Comparison of ENCODE assay signal across 11 cellular contexts in the genomic region with DNA sequence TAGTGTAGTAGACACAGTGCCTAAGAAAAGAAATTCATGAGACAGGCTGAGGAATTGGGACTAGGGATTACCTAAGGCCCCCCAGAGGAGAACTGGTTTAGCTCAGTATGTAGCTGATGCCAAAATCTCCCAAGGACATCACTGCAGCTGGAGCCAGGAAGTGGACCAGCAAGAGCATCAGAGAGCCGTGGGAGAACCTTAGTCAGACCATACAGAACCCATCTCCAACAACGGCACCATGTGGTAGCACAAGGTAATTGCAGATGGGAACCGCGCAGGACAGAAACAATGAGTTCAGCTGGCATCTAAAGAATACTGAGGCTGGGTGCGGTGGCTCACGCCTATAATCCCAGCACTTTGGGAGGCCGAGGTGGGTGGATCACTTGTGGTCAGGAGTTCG.
DNase-seq lines count a peak whose midpoint lies in the region; ATAC-seq and TF ChIP-seq lines count a peak whose summit lies in the region.
"Had no signal": no experiment of that assay in that cellular context is flagged by ENCODE, and none has a peak within 500 bp of the region (broad histone marks: within the 10 kb centered on the region; RNA-seq: fewer than 3 reads in every experiment).

No MANE protein-coding gene starts in this region.

- H3K9ac ChIP-seq in OCI-LY1 (ENCODE audit: low read length) = no peak overlapping the region

- peak; percentile 52 for TF ChIP-seq CTCF in 22Rv1 (IDR thresholded peaks at IDR 0.05)
- TF ChIP-seq CTCF in GM12864 (IDR thresholded peaks at IDR 0.05; ENCODE audit: low read depth, low read length, missing control alignments) = peak; percentile 29
- TF ChIP-seq CTCF in OCI-LY1 (IDR thresholded peaks at IDR 0.05; ENCODE audit: low read length) = peak; percentile 33; the same call in 1 of the 2 replicates
- TF ChIP-seq CTCF in fibroblast of the aortic adventitia (IDR thresholded peaks at IDR 0.05; ENCODE audit: insufficient read depth, low read length) = peak; percentile 17

- ATAC-seq in GM18870 (IDR thresholded peaks at IDR 0.05; ENCODE audit: unreplicated experiment) (no peak), GM21515 (IDR thresholded peaks at IDR 0.05; ENCODE audit: unreplicated experiment) (no peak)

- no peaks in the 10 kb centered on the region for H3K4me1 ChIP-seq in OCI-LY1 (ENCODE audit: insufficient read depth, low read length, severe bottlenecking)
- H3K4me1 ChIP-seq in effector memory CD4-positive, alpha-beta T cell (ENCODE audit: control insufficient read depth, insufficient read depth, low read length, poor library complexity, severe bottlenecking) = no peaks in the 10 kb centered on the region
- H3K4me1 ChIP-seq: SJSA1 had no signal

- H3K4me3 ChIP-seq in GM12864 (ENCODE audit: low read depth, low read length) = no peak overlapping the region
- no peak overlapping the region for H3K4me3 ChIP-seq in OCI-LY1 (ENCODE audit: low read depth, low read length, poor library complexity, severe bottlenecking)
- no peak overlapping the region for H3K4me3 ChIP-seq in fibroblast of the aortic adventitia (ENCODE audit: low read depth, low read length)
- H3K4me3 ChIP-seq in effector memory CD4-positive, alpha-beta T cell (ENCODE audit: insufficient read depth, low read depth, low read length, poor library complexity, severe bottlenecking) = no peak overlapping the region
- H3K4me3 ChIP-seq: SJSA1 had no signal

- H3K27me3 ChIP-seq in OCI-LY1 (ENCODE audit: insufficient read depth, low read length) = no peaks in the 10 kb centered on the region
- no peaks in the 10 kb centered on the region for H3K27me3 ChIP-seq in effector memory CD4-positive, alpha-beta T cell (replicated peaks; ENCODE audit: control insufficient read depth, insufficient read depth, low read length, poor library complexity, severe bottlenecking)
- H3K27me3 ChIP-seq: SJSA1 had no signal

- H3K9me3 ChIP-seq in OCI-LY1 (ENCODE audit: low read length) = no peaks in the 10 kb centered on the region
- no peaks in the 10 kb centered on the region for H3K9me3 ChIP-seq in effector memory CD4-positive, alpha-beta T cell (ENCODE audit: control insufficient read depth, low read length)
- H3K9me3 ChIP-seq: SJSA1 had no signal

- no peak overlapping the region for H2AFZ ChIP-seq in OCI-LY1 (ENCODE audit: low read length)

- H3K9me2 ChIP-seq in OCI-LY1 (ENCODE audit: low read depth, low read length) = no peaks in the 10 kb centered on the region

- DNase-seq in GM12864 (ENCODE audit: low read depth) (no peak), fibroblast of the aortic adventitia (ENCODE audit: low read depth) (peak; percentile 8), OCI-M2 (lab: John Stamatoyannopoulos, UW; ENCODE audit: unreplicated experiment) (no peak)
- no peak for DNase-seq in effector memory CD4-positive, alpha-beta T cell
- DNase-seq: activated effector memory CD4-positive, alpha-beta T cell treated with anti-CD3 and anti-CD28 coated beads, Interleukin-2, amount 50 U/mL, for 16 hours had no signal

- no peaks in the 10 kb centered on the region for H4K20me1 ChIP-seq in OCI-LY1 (ENCODE audit: insufficient read depth, low read length)

- H3K27ac ChIP-seq in 22Rv1 = no peak overlapping the region
- no peak overlapping the region for H3K27ac ChIP-seq in OCI-LY1 (ENCODE audit: low read depth, low read length, poor library complexity, severe bottlenecking)
- H3K27ac ChIP-seq in effector memory CD4-positive, alpha-beta T cell (ENCODE audit: insufficient read depth, low read length, poor library complexity, severe bottlenecking) = no peak overlapping the region
- H3K27ac ChIP-seq: epithelial cell of prostate, SJSA1 had no signal

- H3K36me3 ChIP-seq in OCI-LY1 (ENCODE audit: insufficient read depth, low read length) = no peaks in the 10 kb centered on the region
- no peaks in the 10 kb centered on the region for H3K36me3 ChIP-seq in effector memory CD4-positive, alpha-beta T cell (ENCODE audit: control insufficient read depth, insufficient read depth, low read length)
- H3K36me3 ChIP-seq: SJSA1 had no signal

- no peaks in the 10 kb centered on the region for H3K79me2 ChIP-seq in OCI-LY1 (ENCODE audit: insufficient read depth, low read length)

- no peak overlapping the region for H3K4me2 ChIP-seq in OCI-LY1 (ENCODE audit: low read length)

- H3F3A ChIP-seq in OCI-LY1 (ENCODE audit: insufficient read depth, low read length) = no peaks in the 10 kb centered on the region
